In the genomic region with DNA sequence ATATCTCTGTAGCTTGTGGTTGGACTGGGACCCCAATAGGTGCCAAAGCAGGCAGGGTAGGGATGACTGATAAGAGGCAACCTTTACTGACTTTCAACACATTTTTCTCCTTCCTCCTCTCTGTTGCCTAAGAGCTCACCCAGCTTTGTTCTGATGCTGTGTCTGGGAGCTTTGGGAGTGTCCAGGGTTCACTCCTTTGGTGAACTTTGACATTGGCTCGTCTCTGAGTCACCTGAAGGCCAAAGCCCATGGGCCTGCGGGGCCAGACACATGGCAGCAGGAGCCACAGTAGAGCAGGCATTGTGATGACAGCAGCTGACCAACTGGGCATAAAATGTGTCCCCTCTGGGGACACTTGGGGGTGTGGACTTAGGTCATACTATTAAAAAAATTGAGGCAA, we compare ENCODE assay signal across 1 cellular context.
TF ChIP-seq lines count a peak whose summit lies in the region.

No MANE protein-coding gene starts in this region.

TF ChIP-seq in GM23338, 12 proteins besides CTCF, POLR2A, EP300 and RAD21 (continued from another document):
- TF ChIP-seq, protein P1, sequence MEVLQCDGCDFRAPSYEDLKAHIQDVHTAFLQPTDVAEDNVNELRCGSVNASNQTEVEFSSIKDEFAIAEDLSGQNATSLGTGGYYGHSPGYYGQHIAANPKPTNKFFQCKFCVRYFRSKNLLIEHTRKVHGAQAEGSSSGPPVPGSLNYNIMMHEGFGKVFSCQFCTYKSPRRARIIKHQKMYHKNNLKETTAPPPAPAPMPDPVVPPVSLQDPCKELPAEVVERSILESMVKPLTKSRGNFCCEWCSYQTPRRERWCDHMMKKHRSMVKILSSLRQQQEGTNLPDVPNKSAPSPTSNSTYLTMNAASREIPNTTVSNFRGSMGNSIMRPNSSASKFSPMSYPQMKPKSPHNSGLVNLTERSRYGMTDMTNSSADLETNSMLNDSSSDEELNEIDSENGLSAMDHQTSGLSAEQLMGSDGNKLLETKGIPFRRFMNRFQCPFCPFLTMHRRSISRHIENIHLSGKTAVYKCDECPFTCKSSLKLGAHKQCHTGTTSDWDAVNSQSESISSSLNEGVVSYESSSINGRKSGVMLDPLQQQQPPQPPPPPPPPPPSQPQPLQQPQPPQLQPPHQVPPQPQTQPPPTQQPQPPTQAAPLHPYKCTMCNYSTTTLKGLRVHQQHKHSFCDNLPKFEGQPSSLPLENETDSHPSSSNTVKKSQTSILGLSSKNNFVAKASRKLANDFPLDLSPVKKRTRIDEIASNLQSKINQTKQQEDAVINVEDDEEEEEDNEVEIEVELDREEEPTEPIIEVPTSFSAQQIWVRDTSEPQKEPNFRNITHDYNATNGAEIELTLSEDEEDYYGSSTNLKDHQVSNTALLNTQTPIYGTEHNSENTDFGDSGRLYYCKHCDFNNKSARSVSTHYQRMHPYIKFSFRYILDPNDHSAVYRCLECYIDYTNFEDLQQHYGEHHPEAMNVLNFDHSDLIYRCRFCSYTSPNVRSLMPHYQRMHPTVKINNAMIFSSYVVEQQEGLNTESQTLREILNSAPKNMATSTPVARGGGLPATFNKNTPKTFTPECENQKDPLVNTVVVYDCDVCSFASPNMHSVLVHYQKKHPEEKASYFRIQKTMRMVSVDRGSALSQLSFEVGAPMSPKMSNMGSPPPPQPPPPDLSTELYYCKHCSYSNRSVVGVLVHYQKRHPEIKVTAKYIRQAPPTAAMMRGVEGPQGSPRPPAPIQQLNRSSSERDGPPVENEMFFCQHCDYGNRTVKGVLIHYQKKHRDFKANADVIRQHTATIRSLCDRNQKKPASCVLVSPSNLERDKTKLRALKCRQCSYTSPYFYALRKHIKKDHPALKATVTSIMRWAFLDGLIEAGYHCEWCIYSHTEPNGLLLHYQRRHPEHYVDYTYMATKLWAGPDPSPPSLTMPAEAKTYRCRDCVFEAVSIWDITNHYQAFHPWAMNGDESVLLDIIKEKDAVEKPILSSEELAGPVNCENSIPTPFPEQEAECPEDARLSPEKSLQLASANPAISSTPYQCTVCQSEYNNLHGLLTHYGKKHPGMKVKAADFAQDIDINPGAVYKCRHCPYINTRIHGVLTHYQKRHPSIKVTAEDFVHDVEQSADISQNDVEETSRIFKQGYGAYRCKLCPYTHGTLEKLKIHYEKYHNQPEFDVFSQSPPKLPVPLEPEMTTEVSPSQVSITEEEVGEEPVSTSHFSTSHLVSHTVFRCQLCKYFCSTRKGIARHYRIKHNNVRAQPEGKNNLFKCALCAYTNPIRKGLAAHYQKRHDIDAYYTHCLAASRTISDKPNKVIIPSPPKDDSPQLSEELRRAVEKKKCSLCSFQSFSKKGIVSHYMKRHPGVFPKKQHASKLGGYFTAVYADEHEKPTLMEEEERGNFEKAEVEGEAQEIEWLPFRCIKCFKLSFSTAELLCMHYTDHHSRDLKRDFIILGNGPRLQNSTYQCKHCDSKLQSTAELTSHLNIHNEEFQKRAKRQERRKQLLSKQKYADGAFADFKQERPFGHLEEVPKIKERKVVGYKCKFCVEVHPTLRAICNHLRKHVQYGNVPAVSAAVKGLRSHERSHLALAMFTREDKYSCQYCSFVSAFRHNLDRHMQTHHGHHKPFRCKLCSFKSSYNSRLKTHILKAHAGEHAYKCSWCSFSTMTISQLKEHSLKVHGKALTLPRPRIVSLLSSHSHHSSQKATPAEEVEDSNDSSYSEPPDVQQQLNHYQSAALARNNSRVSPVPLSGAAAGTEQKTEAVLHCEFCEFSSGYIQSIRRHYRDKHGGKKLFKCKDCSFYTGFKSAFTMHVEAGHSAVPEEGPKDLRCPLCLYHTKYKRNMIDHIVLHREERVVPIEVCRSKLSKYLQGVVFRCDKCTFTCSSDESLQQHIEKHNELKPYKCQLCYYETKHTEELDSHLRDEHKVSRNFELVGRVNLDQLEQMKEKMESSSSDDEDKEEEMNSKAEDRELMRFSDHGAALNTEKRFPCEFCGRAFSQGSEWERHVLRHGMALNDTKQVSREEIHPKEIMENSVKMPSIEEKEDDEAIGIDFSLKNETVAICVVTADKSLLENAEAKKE (CRISPR knock-in tag; IDR thresholded peaks at IDR 0.05) = no peak
- no peak for TF ChIP-seq POLR2AphosphoS5 (IDR thresholded peaks at IDR 0.05; ENCODE audit: low read depth)
